In the genomic region with DNA sequence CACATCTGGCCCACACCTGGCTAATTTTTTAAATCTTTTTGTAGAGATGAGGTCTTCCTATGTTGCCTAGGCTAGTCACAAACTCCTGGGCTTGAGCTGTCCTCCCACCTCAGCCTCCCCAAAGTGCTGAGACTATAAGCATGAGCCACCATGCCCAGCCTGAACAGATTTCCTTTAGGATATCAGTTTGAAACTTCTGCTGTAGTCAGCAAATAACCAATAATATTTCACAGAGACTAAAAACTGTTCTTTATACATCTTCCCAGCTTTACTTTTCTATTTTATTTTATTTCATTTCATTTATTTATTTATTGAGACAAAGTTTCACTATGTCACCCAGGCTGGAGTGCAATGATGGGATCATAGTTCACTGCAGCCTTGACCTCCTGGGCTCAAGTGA, we compare ENCODE assay signal across 3 cellular contexts.
TF ChIP-seq lines count a peak whose summit lies in the region.

No MANE protein-coding gene starts in this region.

TF ChIP-seq in A549, 52 proteins besides CTCF, POLR2A, EP300 and RAD21:
- no peak for TF ChIP-seq ELK1 (IDR thresholded peaks at IDR 0.05; ENCODE audit: low read depth, low read length)
- TF ChIP-seq MAFK (IDR thresholded peaks at IDR 0.05; ENCODE audit: partially characterized antibody), result peak; percentile 61
TF ChIP-seq in A549: peak in this region for 1.

TF ChIP-seq in IMR-90, 13 proteins besides CTCF, POLR2A, EP300 and RAD21:
- TF ChIP-seq ELK1 (IDR thresholded peaks at IDR 0.05; ENCODE audit: borderline replicate concordance, low read depth, low read length), result no peak
- no peak for TF ChIP-seq CEBPB (IDR thresholded peaks at IDR 0.05; ENCODE audit: low read depth, low read length)
- no peak for TF ChIP-seq BHLHE40 (IDR thresholded peaks at IDR 0.05; ENCODE audit: low read depth, low read length)
- TF ChIP-seq RFX5 (IDR thresholded peaks at IDR 0.05; ENCODE audit: low read depth, low read length), result no peak
- no peak for TF ChIP-seq FOS (IDR thresholded peaks at IDR 0.05; ENCODE audit: low read depth, low read length)
- peak; percentile 77 for TF ChIP-seq MAFK (IDR thresholded peaks at IDR 0.05; ENCODE audit: low read depth, low read length)
- no peak for TF ChIP-seq RCOR1 (IDR thresholded peaks at IDR 0.05; ENCODE audit: insufficient replicate concordance, low read length)
- no peak for TF ChIP-seq NFE2L2 (IDR thresholded peaks at IDR 0.05; ENCODE audit: low read depth, low read length)
TF ChIP-seq in IMR-90: peak in this region for 1.

TF ChIP-seq in K562, 482 proteins besides CTCF, POLR2A, EP300 and RAD21:
- no peak for TF ChIP-seq ZNF778 (CRISPR knock-in tag; IDR thresholded peaks at IDR 0.05)
- no peak for TF ChIP-seq ZFP1 (CRISPR knock-in tag; IDR thresholded peaks at IDR 0.05)
- TF ChIP-seq TARDBP (IDR thresholded peaks at IDR 0.05), result no peak
- peak; percentile 53 for TF ChIP-seq MAFF (IDR thresholded peaks at IDR 0.05; ENCODE audit: low read length)
- TF ChIP-seq PKNOX1 (IDR thresholded peaks at IDR 0.05), result no peak
- TF ChIP-seq MTA1 (IDR thresholded peaks at IDR 0.05; ENCODE audit: borderline replicate concordance), result no peak
- no peak for TF ChIP-seq ZNF77 (CRISPR knock-in tag; IDR thresholded peaks at IDR 0.05)
- TF ChIP-seq ZNF695 (CRISPR knock-in tag; IDR thresholded peaks at IDR 0.05), result no peak
- TF ChIP-seq MAFK (IDR thresholded peaks at IDR 0.05; ENCODE audit: low read length), result peak; percentile 46
- TF ChIP-seq ZNF316 (IDR thresholded peaks at IDR 0.05), result peak; percentile 78
- no peak for TF ChIP-seq MED1 (CRISPR knock-in tag; IDR thresholded peaks at IDR 0.05; ENCODE audit: borderline replicate concordance)
- TF ChIP-seq DIDO1 (tag; IDR thresholded peaks at IDR 0.05; ENCODE audit: low read depth), result no peak
- TF ChIP-seq C11orf30 (IDR thresholded peaks at IDR 0.05; ENCODE audit: low read depth), result peak; percentile 40; the same call in 1 of the 2 replicates
- TF ChIP-seq ARID2 (IDR thresholded peaks at IDR 0.05), result no peak
- TF ChIP-seq ZNF445 (CRISPR knock-in tag; IDR thresholded peaks at IDR 0.05; ENCODE audit: low read depth), result no peak
- no peak for TF ChIP-seq SMAD4 (CRISPR knock-in tag; conservative IDR thresholded peaks at IDR 0.05)
- TF ChIP-seq HNRNPUL1 (IDR thresholded peaks at IDR 0.05; ENCODE audit: low read length), result no peak
- TF ChIP-seq, protein P1, sequence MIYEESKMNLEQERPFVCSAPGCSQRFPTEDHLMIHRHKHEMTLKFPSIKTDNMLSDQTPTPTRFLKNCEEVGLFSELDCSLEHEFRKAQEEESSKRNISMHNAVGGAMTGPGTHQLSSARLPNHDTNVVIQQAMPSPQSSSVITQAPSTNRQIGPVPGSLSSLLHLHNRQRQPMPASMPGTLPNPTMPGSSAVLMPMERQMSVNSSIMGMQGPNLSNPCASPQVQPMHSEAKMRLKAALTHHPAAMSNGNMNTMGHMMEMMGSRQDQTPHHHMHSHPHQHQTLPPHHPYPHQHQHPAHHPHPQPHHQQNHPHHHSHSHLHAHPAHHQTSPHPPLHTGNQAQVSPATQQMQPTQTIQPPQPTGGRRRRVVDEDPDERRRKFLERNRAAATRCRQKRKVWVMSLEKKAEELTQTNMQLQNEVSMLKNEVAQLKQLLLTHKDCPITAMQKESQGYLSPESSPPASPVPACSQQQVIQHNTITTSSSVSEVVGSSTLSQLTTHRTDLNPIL (CRISPR knock-in tag; IDR thresholded peaks at IDR 0.05), result no peak
- TF ChIP-seq USF2 (CRISPR knock-in tag; IDR thresholded peaks at IDR 0.05), result no peak
- no peak for TF ChIP-seq RBM15 (IDR thresholded peaks at IDR 0.05; ENCODE audit: insufficient read depth, low read length)
- no peak for TF ChIP-seq GATA2 (CRISPR knock-in tag; IDR thresholded peaks at IDR 0.05)
